ENCODE assay signal across 19 cellular contexts in genomic region chr1:30705673-30706072, GRCh38.
"Had no signal": no experiment of that assay in that cellular context is flagged by ENCODE, and none has a peak within 500 bp of the region (broad histone marks: within the 10 kb centered on the region; RNA-seq: fewer than 3 reads in every experiment).

No MANE protein-coding gene starts in this region.

- DNase-seq: activated CD4-positive, alpha-beta T cell treated with anti-CD3 and anti-CD28 coated beads for 48 hours; activated CD4-positive, alpha-beta T cell treated with anti-CD3 and anti-CD28 coated beads, Interleukin-2, amount 50 U/mL, for 4 hours; activated CD4-positive, CD25-positive, alpha-beta regulatory T cell treated with anti-CD3 and anti-CD28 coated beads, Interleukin-2, amount 50 U/mL, for 72 hours; activated CD8-positive, alpha-beta memory T cell treated with anti-CD3 and anti-CD28 coated beads, Interleukin-2, amount 50 U/mL, for 48 hours; activated CD8-positive, alpha-beta T cell treated with anti-CD3 and anti-CD28 coated beads, Interleukin-2, amount 10 ng/mL, durations not matched to agents 7 days and 5 days; activated naive CD4-positive, alpha-beta T cell treated with anti-CD3 and anti-CD28 coated beads, Interleukin-2, amount 50 U/mL, for 16 hours; activated naive CD8-positive, alpha-beta T cell treated with anti-CD3 and anti-CD28 coated beads, Interleukin-2, amount 10 ng/mL, durations not matched to agents 7 days and 5 days; activated T-cell treated with anti-CD3 and anti-CD28 coated beads, Interleukin-2, amount 50 U/mL, for 1 hour; adrenal gland; cerebellar nuclear complex; Kasumi-1; KBM-7; NCI-H1436 treated with DMSO at 0.1 percent for 48 hours; NCI-H187; NCI-H2081 treated with DMSO at 0.1 percent for 48 hours; NCI-H226; NCI-H69; PC-9; SHP77 treated with DMSO at 0.1 percent for 48 hours had no signal
